In genomic region chr17:19551148-19551547, GRCh38 we compare ENCODE assay signal across 13 cellular contexts. TPM values are rescaled to one million over a fixed set of nuclear protein-coding genes. Genes with fewer than 3 reads are reported as not detected.
"Had no signal": no experiment of that assay in that cellular context is flagged by ENCODE, and none has a peak within 500 bp of the region (broad histone marks: within the 10 kb centered on the region; RNA-seq: fewer than 3 reads in every experiment).

No MANE protein-coding gene starts in this region.

- DNase-seq: activated CD8-positive, alpha-beta T cell treated with anti-CD3 and anti-CD28 coated beads for 36 hours; activated effector memory CD4-positive, alpha-beta T cell treated with anti-CD3 and anti-CD28 coated beads, Interleukin-2, amount 50 U/mL, for 16 hours; activated T-cell treated with anti-CD3 and anti-CD28 coated beads, Interleukin-2, amount 50 U/mL, for 48 hours; brain microvascular endothelial cell; head of caudate nucleus; nephron progenitor cell; T-helper 17 cell; WERI-Rb-1 had no signal

- H3K36me3 ChIP-seq: brain microvascular endothelial cell, tibial nerve, WERI-Rb-1 had no signal

- ATAC-seq: activated CD8-positive, alpha-beta T cell treated with anti-CD3 and anti-CD28 coated beads for 36 hours; stimulated activated effector memory CD8-positive, alpha-beta T cell treated with anti-CD3 and anti-CD28 coated beads, Interleukin-12 subunit alpha, Interleukin-12 subunit beta, amount 100 ng/mL, for 72 hours; T-helper 17 cell had no signal

- H3K27me3 Mint-ChIP-seq: activated naive CD4-positive, alpha-beta T cell treated with anti-CD3 and anti-CD28 coated beads, Interleukin-2, amount 50 U/mL, for 24 hours had no signal

- FAIRE-seq: frontal cortex, islet of Langerhans had no signal

- H3K27ac Mint-ChIP-seq: activated CD8-positive, alpha-beta T cell treated with anti-CD3 and anti-CD28 coated beads for 36 hours; activated naive CD4-positive, alpha-beta T cell treated with anti-CD3 and anti-CD28 coated beads, Interleukin-2, amount 50 U/mL, for 24 hours; nephron progenitor cell; stimulated activated effector memory CD8-positive, alpha-beta T cell treated with anti-CD3 and anti-CD28 coated beads, Interleukin-12 subunit alpha, Interleukin-12 subunit beta, amount 100 ng/mL, for 72 hours; T-helper 17 cell had no signal

- H3K4me1 Mint-ChIP-seq: activated naive CD4-positive, alpha-beta T cell treated with anti-CD3 and anti-CD28 coated beads, Interleukin-2, amount 50 U/mL, for 24 hours; stimulated activated effector memory CD8-positive, alpha-beta T cell treated with anti-CD3 and anti-CD28 coated beads, Interleukin-12 subunit alpha, Interleukin-12 subunit beta, amount 100 ng/mL, for 72 hours had no signal

- H3K27me3 ChIP-seq: brain microvascular endothelial cell, tibial nerve had no signal

- H3K4me3 ChIP-seq: tibial nerve had no signal

- H3K4me3 Mint-ChIP-seq: activated CD8-positive, alpha-beta T cell treated with anti-CD3 and anti-CD28 coated beads for 36 hours; activated naive CD4-positive, alpha-beta T cell treated with anti-CD3 and anti-CD28 coated beads, Interleukin-2, amount 50 U/mL, for 24 hours; nephron progenitor cell; stimulated activated effector memory CD8-positive, alpha-beta T cell treated with anti-CD3 and anti-CD28 coated beads, Interleukin-12 subunit alpha, Interleukin-12 subunit beta, amount 100 ng/mL, for 72 hours; T-helper 17 cell had no signal

- H3K9me3 Mint-ChIP-seq: activated CD8-positive, alpha-beta T cell treated with anti-CD3 and anti-CD28 coated beads for 36 hours; activated naive CD4-positive, alpha-beta T cell treated with anti-CD3 and anti-CD28 coated beads, Interleukin-2, amount 50 U/mL, for 24 hours; nephron progenitor cell; stimulated activated effector memory CD8-positive, alpha-beta T cell treated with anti-CD3 and anti-CD28 coated beads, Interleukin-12 subunit alpha, Interleukin-12 subunit beta, amount 100 ng/mL, for 72 hours had no signal

- H3K36me3 Mint-ChIP-seq: activated naive CD4-positive, alpha-beta T cell treated with anti-CD3 and anti-CD28 coated beads, Interleukin-2, amount 50 U/mL, for 24 hours; stimulated activated effector memory CD8-positive, alpha-beta T cell treated with anti-CD3 and anti-CD28 coated beads, Interleukin-12 subunit alpha, Interleukin-12 subunit beta, amount 100 ng/mL, for 72 hours had no signal

- H3K9me3 ChIP-seq: tibial nerve had no signal

- H3K27ac ChIP-seq: brain microvascular endothelial cell, tibial nerve, WERI-Rb-1 had no signal

RNA-seq across cellular contexts. Expression of gene SLC47A1, which starts 17.5 kb away (rescaled TPM):
- total RNA-seq: T-helper 17 cell had no signal
